In genomic region chr6:21309791-21310190, GRCh38 we compare ENCODE assay signal across 1 cellular context.
TF ChIP-seq lines count a peak whose summit lies in the region.

No MANE protein-coding gene starts in this region.

TF ChIP-seq in WTC11, 78 proteins besides CTCF, POLR2A, EP300 and RAD21 (continued from another document):
- TF ChIP-seq, protein P1, sequence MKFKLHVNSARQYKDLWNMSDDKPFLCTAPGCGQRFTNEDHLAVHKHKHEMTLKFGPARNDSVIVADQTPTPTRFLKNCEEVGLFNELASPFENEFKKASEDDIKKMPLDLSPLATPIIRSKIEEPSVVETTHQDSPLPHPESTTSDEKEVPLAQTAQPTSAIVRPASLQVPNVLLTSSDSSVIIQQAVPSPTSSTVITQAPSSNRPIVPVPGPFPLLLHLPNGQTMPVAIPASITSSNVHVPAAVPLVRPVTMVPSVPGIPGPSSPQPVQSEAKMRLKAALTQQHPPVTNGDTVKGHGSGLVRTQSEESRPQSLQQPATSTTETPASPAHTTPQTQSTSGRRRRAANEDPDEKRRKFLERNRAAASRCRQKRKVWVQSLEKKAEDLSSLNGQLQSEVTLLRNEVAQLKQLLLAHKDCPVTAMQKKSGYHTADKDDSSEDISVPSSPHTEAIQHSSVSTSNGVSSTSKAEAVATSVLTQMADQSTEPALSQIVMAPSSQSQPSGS (CRISPR knock-in tag; IDR thresholded peaks at IDR 0.05; ENCODE audit: borderline replicate concordance, low read depth) = no peak
